In the genomic region with DNA sequence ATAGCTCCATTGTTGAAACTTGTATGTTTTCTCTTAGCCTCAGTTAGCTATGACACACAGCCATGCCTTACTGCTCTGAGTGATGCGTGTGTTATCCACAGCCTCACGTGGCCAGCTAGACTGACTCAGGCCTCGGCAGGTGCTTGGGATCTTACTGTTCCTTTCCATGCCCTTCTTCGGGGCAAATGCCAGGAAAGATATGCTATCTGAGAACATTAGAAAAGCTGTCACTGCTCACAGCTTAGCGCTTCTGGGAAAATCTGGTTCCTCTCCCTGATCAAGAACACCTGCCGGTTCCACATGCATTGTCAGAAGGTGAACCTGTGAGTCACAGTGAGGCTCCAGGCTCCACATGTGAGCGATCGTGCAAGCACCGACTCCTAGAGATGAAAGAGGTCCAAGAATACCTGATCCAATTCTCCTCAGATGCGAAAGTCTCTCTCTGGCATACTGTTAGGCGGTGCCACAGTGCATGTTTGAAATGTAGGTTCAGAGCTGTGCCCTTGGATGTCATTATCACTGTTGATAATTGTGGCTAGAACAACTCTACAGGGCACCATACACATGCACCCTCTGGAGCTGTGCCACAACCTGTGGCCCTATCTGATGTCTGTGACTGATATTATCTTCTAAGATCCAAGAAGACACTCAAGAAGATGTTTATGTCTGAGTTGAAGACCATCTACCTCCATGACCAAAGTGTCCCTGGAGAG, we compare ENCODE assay signal across 1 cellular context.
TF ChIP-seq lines count a peak whose summit lies in the region.

No MANE protein-coding gene starts in this region.

TF ChIP-seq in SK-N-SH, 30 proteins besides CTCF, POLR2A, EP300 and RAD21 (continued from another document):
- TF ChIP-seq, protein P1, sequence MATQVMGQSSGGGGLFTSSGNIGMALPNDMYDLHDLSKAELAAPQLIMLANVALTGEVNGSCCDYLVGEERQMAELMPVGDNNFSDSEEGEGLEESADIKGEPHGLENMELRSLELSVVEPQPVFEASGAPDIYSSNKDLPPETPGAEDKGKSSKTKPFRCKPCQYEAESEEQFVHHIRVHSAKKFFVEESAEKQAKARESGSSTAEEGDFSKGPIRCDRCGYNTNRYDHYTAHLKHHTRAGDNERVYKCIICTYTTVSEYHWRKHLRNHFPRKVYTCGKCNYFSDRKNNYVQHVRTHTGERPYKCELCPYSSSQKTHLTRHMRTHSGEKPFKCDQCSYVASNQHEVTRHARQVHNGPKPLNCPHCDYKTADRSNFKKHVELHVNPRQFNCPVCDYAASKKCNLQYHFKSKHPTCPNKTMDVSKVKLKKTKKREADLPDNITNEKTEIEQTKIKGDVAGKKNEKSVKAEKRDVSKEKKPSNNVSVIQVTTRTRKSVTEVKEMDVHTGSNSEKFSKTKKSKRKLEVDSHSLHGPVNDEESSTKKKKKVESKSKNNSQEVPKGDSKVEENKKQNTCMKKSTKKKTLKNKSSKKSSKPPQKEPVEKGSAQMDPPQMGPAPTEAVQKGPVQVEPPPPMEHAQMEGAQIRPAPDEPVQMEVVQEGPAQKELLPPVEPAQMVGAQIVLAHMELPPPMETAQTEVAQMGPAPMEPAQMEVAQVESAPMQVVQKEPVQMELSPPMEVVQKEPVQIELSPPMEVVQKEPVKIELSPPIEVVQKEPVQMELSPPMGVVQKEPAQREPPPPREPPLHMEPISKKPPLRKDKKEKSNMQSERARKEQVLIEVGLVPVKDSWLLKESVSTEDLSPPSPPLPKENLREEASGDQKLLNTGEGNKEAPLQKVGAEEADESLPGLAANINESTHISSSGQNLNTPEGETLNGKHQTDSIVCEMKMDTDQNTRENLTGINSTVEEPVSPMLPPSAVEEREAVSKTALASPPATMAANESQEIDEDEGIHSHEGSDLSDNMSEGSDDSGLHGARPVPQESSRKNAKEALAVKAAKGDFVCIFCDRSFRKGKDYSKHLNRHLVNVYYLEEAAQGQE (IDR thresholded peaks at IDR 0.05; ENCODE audit: low read depth, low read length): no peak
- no peak for TF ChIP-seq MXI1 (IDR thresholded peaks at IDR 0.05; ENCODE audit: low read depth, low read length)
- no peak for TF ChIP-seq CHD2 (IDR thresholded peaks at IDR 0.05; ENCODE audit: low read length, partially characterized antibody)
